Comparison of ENCODE assay signal across 1 cellular context in genomic region chr17:15936481-15936880, GRCh38. TPM values are rescaled to one million over a fixed set of nuclear protein-coding genes. Genes with fewer than 3 reads are reported as not detected.
"Had no signal": no experiment of that assay in that cellular context is flagged by ENCODE, and none has a peak within 500 bp of the region (broad histone marks: within the 10 kb centered on the region; RNA-seq: fewer than 3 reads in every experiment).

No MANE protein-coding gene starts in this region.

RNA-seq across cellular contexts. Expression of gene ADORA2B, which starts 8.4 kb away (rescaled TPM):
- total RNA-seq: OCI-LY7 had no signal
